8 cellular contexts compared by ENCODE assay signal in genomic region chr1:25245393-25245792, GRCh38. TPM values are rescaled to one million over a fixed set of nuclear protein-coding genes. Genes with fewer than 3 reads are reported as not detected.
A peak's percentile ranks its signal among the peaks of the same experiment; 100 is the strongest.
DNase-seq lines count a peak whose midpoint lies in the region; ATAC-seq and TF ChIP-seq lines count a peak whose summit lies in the region.

No MANE protein-coding gene starts in this region.

- H3K27me3 ChIP-seq in BE2C (no peaks in the 10 kb centered on the region), Loucy (ENCODE audit: insufficient read depth, low read length, poor library complexity, severe bottlenecking) (no peaks in the 10 kb centered on the region), dorsolateral prefrontal cortex (no peaks in the 10 kb centered on the region)

- peaks cover 23% of the 10 kb centered on the region for H3K36me3 ChIP-seq in BE2C
- peaks cover 35% of the 10 kb centered on the region for H3K36me3 ChIP-seq in Loucy (ENCODE audit: insufficient read depth, low read length)

- H3K9ac ChIP-seq in Loucy (ENCODE audit: low read depth, low read length, poor library complexity, severe bottlenecking) = peak overlapping the region; percentile 88

- peak overlapping the region in 17 of 59 donors; percentile 10 to 100 (median 42) for H3K27ac ChIP-seq in dorsolateral prefrontal cortex

- H3K4me3 Mint-ChIP-seq in nephron progenitor cell = peak overlapping the region; percentile 95

- H3K9me2 ChIP-seq in Loucy (replicated peaks; ENCODE audit: low read depth, low read length) = no peaks in the 10 kb centered on the region

- no peak overlapping the region for H2AFZ ChIP-seq in Loucy (ENCODE audit: low read length)

- H3K9me3 ChIP-seq in BE2C (no peaks in the 10 kb centered on the region), Loucy (ENCODE audit: insufficient read depth, low read depth, low read length) (no peaks in the 10 kb centered on the region)

- H3K4me1 Mint-ChIP-seq in nephron progenitor cell = peaks cover 37% of the 10 kb centered on the region

- ATAC-seq in HG02938 (IDR thresholded peaks at IDR 0.05; ENCODE audit: unreplicated experiment) = no peak

- H3K36me3 Mint-ChIP-seq in nephron progenitor cell (ENCODE audit: low read depth) = peaks cover 35% of the 10 kb centered on the region

- H3K79me2 ChIP-seq in Loucy (ENCODE audit: insufficient read depth, low read length) = peaks cover 51% of the 10 kb centered on the region

- H4K20me1 ChIP-seq in Loucy (ENCODE audit: insufficient read depth, low read length, poor library complexity, severe bottlenecking) = peaks cover 53% of the 10 kb centered on the region

- H3K27ac Mint-ChIP-seq in nephron progenitor cell = no peak overlapping the region

- H3K4me1 ChIP-seq in BE2C (no peaks in the 10 kb centered on the region), Loucy (ENCODE audit: insufficient read depth, low read length, poor library complexity, severe bottlenecking) (peaks cover 32% of the 10 kb centered on the region)

- no peaks in the 10 kb centered on the region for H3K9me3 Mint-ChIP-seq in nephron progenitor cell

- H3K4me3 ChIP-seq in BE2C (ENCODE audit: low read depth, low read length) (peak overlapping the region; percentile 91), Loucy (ENCODE audit: low read length, poor library complexity, severe bottlenecking) (peak overlapping the region; percentile 79), dorsolateral prefrontal cortex (peak overlapping the region; percentile 72 to 100 (median 97))

- peak overlapping the region; percentile 99 for H3K4me2 ChIP-seq in Loucy (ENCODE audit: low read depth, low read length, poor library complexity, severe bottlenecking)

- no peak for DNase-seq in BE2C
- DNase-seq in dorsolateral prefrontal cortex = no peak
- DNase-seq in nephron progenitor cell = no peak
- no peak for DNase-seq in COR-L47 (lab: John Stamatoyannopoulos, UW)
- no peak for DNase-seq in UCSD-AML1 (lab: John Stamatoyannopoulos, UW; ENCODE audit: unreplicated experiment)
- no peak for DNase-seq in CD1c-positive myeloid dendritic cell (ENCODE audit: extremely low spot score)

- H3F3A ChIP-seq in Loucy (ENCODE audit: low read depth) = 0 out of 2 replicates have a peak, but pooled peaks cover 3% of the 10 kb centered on the region

- TF ChIP-seq CTCF in BE2C (IDR thresholded peaks at IDR 0.05; ENCODE audit: low read depth, low read length) (no peak), Loucy (conservative IDR thresholded peaks at IDR 0.05; ENCODE audit: low read length) (no peak), dorsolateral prefrontal cortex (IDR thresholded peaks at IDR 0.05 in 54 of 56, conservative IDR thresholded peaks at IDR 0.05 in 2 of 56; ENCODE audit: low read depth in 1 of 56, partially characterized antibody in 56 of 56) (no peak), nephron progenitor cell (IDR thresholded peaks at IDR 0.05) (no peak)

- intact Hi-C loops in dorsolateral prefrontal cortex (cut with DNase I) = loop anchor here (5.0 to 10.0 kb wide), 2 partner anchors 562 to 569 kb away; partner anchors contain the start of gene MTFR1L (in 1 of the 2)

- peaks cover 2% of the 10 kb centered on the region for H3K27me3 Mint-ChIP-seq in nephron progenitor cell (ENCODE audit: low read depth, poor library complexity)

RNA-seq across cellular contexts. Expression of gene RSRP1, which starts 1.9 kb away (rescaled TPM):
- 25.6 TPM for polyA plus RNA-seq in BE2C (2012; ENCODE audit: insufficient read depth, insufficient read length, low read depth)
- total RNA-seq in dorsolateral prefrontal cortex = 100 to 1,000 TPM in 118 of 120 experiments, 10 to 100 TPM in 2; 87.8 to 261 (median 154) TPM

RNA-seq across cellular contexts. Expression of gene SYF2, which starts 13.1 kb away (rescaled TPM):
- polyA plus RNA-seq in BE2C (2012; ENCODE audit: insufficient read depth, insufficient read length, low read depth) = 65.7 TPM
- total RNA-seq in dorsolateral prefrontal cortex = 10 to 100 TPM; 19.7 to 39.9 (median 26.6) TPM

RNA-seq across cellular contexts. Expression of gene RHD, which starts 26.9 kb away (rescaled TPM):
- polyA plus RNA-seq in BE2C (2012; ENCODE audit: insufficient read depth, insufficient read length, low read depth) = 0.17 TPM
- total RNA-seq in dorsolateral prefrontal cortex = under 1 TPM in 8 of 120 experiments, not detected in 112; 0.22 to 0.96 (median 0.56) TPM
